ENCODE assay signal across 12 cellular contexts in genomic region chr10:42476101-42476500, GRCh38.
DNase-seq lines count a peak whose midpoint lies in the region; TF ChIP-seq lines count a peak whose summit lies in the region.
"Had no signal": no experiment of that assay in that cellular context is flagged by ENCODE, and none has a peak within 500 bp of the region (broad histone marks: within the 10 kb centered on the region; RNA-seq: fewer than 3 reads in every experiment).

No MANE protein-coding gene starts in this region.

- H3K4me3 ChIP-seq in SJSA1 (peak overlapping the region; percentile 75), fibroblast of villous mesenchyme (ENCODE audit: low read depth, low read length) (peak overlapping the region; percentile 66), stomach (peak overlapping the region in 3 of 4 donors; percentile 8 to 22 (median 20)), prostate gland (peak overlapping the region in 1 of 2 donors; percentile 13)

- no peak for TF ChIP-seq EP300 in stomach (IDR thresholded peaks at IDR 0.05)

- H3K27me3 Mint-ChIP-seq in chondrocyte (ENCODE audit: low read depth) = no peaks in the 10 kb centered on the region

- H3K9me3 ChIP-seq in ES-I3 (ENCODE audit: control insufficient read depth, insufficient read depth, low read length) (no peaks in the 10 kb centered on the region), SJSA1 (replicated peaks) (0 out of 2 replicates have a peak, but pooled peaks cover 5% of the 10 kb centered on the region), stomach (peaks cover 0 to 19% (median 12%) of the 10 kb centered on the region in 4 donors), prostate gland (no peaks in the 10 kb centered on the region)

- H3K4me1 ChIP-seq in ES-I3 (ENCODE audit: insufficient read depth, low read length) = no peaks in the 10 kb centered on the region
- H3K4me1 ChIP-seq in SJSA1 (replicated peaks) = peaks cover 11% of the 10 kb centered on the region
- H3K4me1 ChIP-seq in stomach = peaks cover 0 to 7% (median 2%) of the 10 kb centered on the region in 4 donors
- H3K4me1 ChIP-seq in prostate gland (replicated peaks) = no peaks in the 10 kb centered on the region
- H3K4me1 ChIP-seq: Caco-2 had no signal

- H3K4me1 Mint-ChIP-seq in chondrocyte (ENCODE audit: low read depth) = no peaks in the 10 kb centered on the region
- H3K4me1 Mint-ChIP-seq: activated CD8-positive, alpha-beta memory T cell treated with anti-CD3 and anti-CD28 coated beads, Interleukin-2, amount 10 ng/mL, durations not matched to agents 7 days and 5 days had no signal

- TF ChIP-seq POLR2A in stomach (IDR thresholded peaks at IDR 0.05) = no peak
- no peak for TF ChIP-seq POLR2A in prostate gland (IDR thresholded peaks at IDR 0.05)

- H3K9ac ChIP-seq in ES-I3 (ENCODE audit: low read depth, low read length) = peak overlapping the region; percentile 54; the same call in 1 of the 2 replicates

- peak overlapping the region; percentile 65 for H3K27ac ChIP-seq in SJSA1
- H3K27ac ChIP-seq in stomach = no peak overlapping the region
- no peak overlapping the region for H3K27ac ChIP-seq in prostate gland

- DNase-seq in SJSA1 (ENCODE audit: low read depth in 1 of 2, low spot score in 2 of 2) = peak in 1 of 2 experiments; percentile 32
- DNase-seq in fibroblast of villous mesenchyme (ENCODE audit: low read depth) = no peak
- no peak for DNase-seq in stomach
- no peak for DNase-seq in mucosa of gallbladder (ENCODE audit: low spot score)
- no peak for DNase-seq in chondrocyte (ENCODE audit: low spot score)
- DNase-seq in prostate gland (ENCODE audit: low spot score) = no peak
- DNase-seq in activated T-cell treated with anti-CD3 and anti-CD28 coated beads, Interleukin-2, amount 50 U/mL, for 1 hour = no peak
- DNase-seq: activated CD8-positive, alpha-beta memory T cell treated with anti-CD3 and anti-CD28 coated beads, Interleukin-2, amount 10 ng/mL, durations not matched to agents 7 days and 5 days; Caco-2; effector CD8-positive, alpha-beta T cell; NCI-H2107 had no signal

- TF ChIP-seq CTCF in fibroblast of villous mesenchyme (IDR thresholded peaks at IDR 0.05; ENCODE audit: insufficient read depth, low read depth, low read length) = no peak
- no peak for TF ChIP-seq CTCF in stomach (IDR thresholded peaks at IDR 0.05)
- no peak for TF ChIP-seq CTCF in chondrocyte (IDR thresholded peaks at IDR 0.05)
- TF ChIP-seq CTCF in prostate gland (IDR thresholded peaks at IDR 0.05) = no peak

- no peak overlapping the region for H3K4me3 Mint-ChIP-seq in chondrocyte (ENCODE audit: unreplicated experiment)
- H3K4me3 Mint-ChIP-seq: activated CD8-positive, alpha-beta memory T cell treated with anti-CD3 and anti-CD28 coated beads, Interleukin-2, amount 10 ng/mL, durations not matched to agents 7 days and 5 days had no signal

- WGBS in stomach, 5 donors = 5 to 32% (median 13%) methylated on average over 5 to 20 of the region's 20 CpGs
- WGBS in prostate gland = 4% methylated on average over 20 of the region's 20 CpGs

- intact Hi-C loops in stomach (cut with DNase I; ENCODE audit: low total_unique reads) = no loop called here
- intact Hi-C loops in prostate gland (cut with DNase I) = no loop called here

- no peaks in the 10 kb centered on the region for H3K36me3 Mint-ChIP-seq in chondrocyte (ENCODE audit: low read depth)

- peaks cover 14% of the 10 kb centered on the region for H3K9me3 Mint-ChIP-seq in chondrocyte (ENCODE audit: low read depth)

- no peaks in the 10 kb centered on the region for H3K27me3 ChIP-seq in SJSA1 (replicated peaks)
- H3K27me3 ChIP-seq in stomach = peaks cover 3 to 25% (median 14%) of the 10 kb centered on the region in 3 donors
- no peaks in the 10 kb centered on the region for H3K27me3 ChIP-seq in prostate gland (replicated peaks; ENCODE audit: insufficient read depth)

- no peaks in the 10 kb centered on the region for H3K36me3 ChIP-seq in ES-I3 (ENCODE audit: insufficient read depth, low read length)
- H3K36me3 ChIP-seq in SJSA1 = peaks cover 25% of the 10 kb centered on the region
- no peaks in the 10 kb centered on the region for H3K36me3 ChIP-seq in stomach
- no peaks in the 10 kb centered on the region for H3K36me3 ChIP-seq in prostate gland

- H3K27ac Mint-ChIP-seq in chondrocyte (ENCODE audit: unreplicated experiment) = no peak overlapping the region
- H3K27ac Mint-ChIP-seq: activated CD8-positive, alpha-beta memory T cell treated with anti-CD3 and anti-CD28 coated beads, Interleukin-2, amount 10 ng/mL, durations not matched to agents 7 days and 5 days had no signal
